8 cellular contexts compared by ENCODE assay signal in the genomic region with DNA sequence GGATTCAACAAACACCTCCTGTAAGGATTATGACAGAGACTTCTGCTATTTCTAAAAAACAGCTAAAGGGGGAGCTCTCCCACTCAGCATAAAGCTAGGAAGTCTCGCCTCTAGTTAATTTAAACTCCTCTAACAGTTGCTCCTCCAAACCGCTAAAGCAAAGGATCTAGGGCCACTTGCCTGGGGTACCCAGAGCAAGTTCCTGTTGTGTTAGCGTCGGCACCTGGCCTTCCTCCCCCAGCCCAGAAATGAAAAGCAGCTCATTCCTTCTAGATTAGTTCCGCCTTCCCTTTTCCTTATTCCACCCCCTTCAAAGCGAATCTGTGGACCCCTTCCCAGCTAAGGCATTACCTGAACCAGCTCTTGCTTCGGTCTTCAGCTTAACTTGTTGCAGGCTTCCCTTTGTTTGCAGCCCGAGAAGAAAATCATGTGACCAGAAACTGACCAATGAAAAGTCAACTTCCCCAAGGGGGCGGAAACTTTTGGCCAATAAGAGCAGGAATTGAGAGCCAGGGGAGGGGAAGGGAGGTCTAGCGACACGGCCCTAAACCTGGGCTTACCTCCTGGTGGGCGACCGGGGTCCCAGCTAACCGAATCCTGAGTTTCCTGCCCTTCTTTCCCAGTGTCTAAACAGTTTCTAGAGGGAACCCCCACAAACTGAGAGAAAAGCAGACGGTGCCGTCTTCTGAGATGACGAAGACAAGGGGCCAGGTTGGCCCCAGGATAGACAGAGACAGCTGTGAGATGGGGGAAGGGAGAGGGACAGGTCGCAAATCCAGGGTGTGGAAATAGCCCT. TPM values are rescaled to one million over a fixed set of nuclear protein-coding genes. Genes with fewer than 3 reads are reported as not detected.
A peak's percentile ranks its signal among the peaks of the same experiment; 100 is the strongest.
DNase-seq lines count a peak whose midpoint lies in the region; ATAC-seq and FAIRE-seq lines count a peak whose summit lies in the region.

Gene PBXIP1 (minus strand): TSS at position 382 of the 796 bp plus-strand sequence. CDS start 2,378 bp downstream, outside the sequence.

- WGBS in esophagus, 2 donors: 0 to 1% methylated on average over 18 of the region's 18 CpGs

- peak; percentile 74 for FAIRE-seq in RCC 7860 (lab: Jason Lieb, UNC)

- H3K27me3 ChIP-seq in esophagus (ENCODE audit: control insufficient read depth in 1 of 2, insufficient read depth in 2 of 2, low read length in 2 of 2): no peaks in the 10 kb centered on the region
- H3K27me3 ChIP-seq in mucosa of rectum (ENCODE audit: control insufficient read depth in 2 of 2, insufficient read depth in 2 of 2, low read length in 2 of 2): no peaks in the 10 kb centered on the region

- H3K4me3 ChIP-seq in esophagus (ENCODE audit: low read depth in 1 of 2, low read length in 2 of 2) (peak within 1 kb of the TSS; percentile 42 to 68), mucosa of rectum (ENCODE audit: low read length in 2 of 2) (peak within 1 kb of the TSS; percentile 89 to 96)

- peak; percentile 96 for DNase-seq in DMS 273 (lab: John Stamatoyannopoulos, UW; ENCODE audit: unreplicated experiment)
- peak; percentile 93 for DNase-seq in LHCN-M2 (ENCODE audit: low read depth)
- DNase-seq in RCC 7860 (ENCODE audit: low spot score): peak; percentile 75
- DNase-seq in activated T-cell treated with anti-CD3 and anti-CD28 coated beads, Interleukin-2, amount 50 U/mL, for 48 hours: peak; percentile 85 to 88
- DNase-seq in stimulated activated CD8-positive, alpha-beta memory T cell treated with anti-CD3 and anti-CD28 coated beads, Interleukin-7, amount 100 ng/mL, for 24 hours (ENCODE audit: low read depth): peak; percentile 54

- peak within 1 kb of the TSS; percentile 54 to 67 for H3K9ac ChIP-seq in mucosa of rectum (ENCODE audit: low read depth in 1 of 2, low read length in 2 of 2)

- peak; percentile 60 for ATAC-seq in GM21723 (IDR thresholded peaks at IDR 0.05; ENCODE audit: unreplicated experiment)

- peaks cover 8 to 14% of the 10 kb centered on the region in 2 donors for H3K4me1 ChIP-seq in esophagus (ENCODE audit: control insufficient read depth in 2 of 2, insufficient read depth in 2 of 2, low read length in 1 of 2)
- peaks cover 30 to 39% of the 10 kb centered on the region in 2 donors for H3K4me1 ChIP-seq in mucosa of rectum (ENCODE audit: control insufficient read depth in 2 of 2, insufficient read depth in 2 of 2, low read length in 2 of 2)

- H3K27ac ChIP-seq in esophagus (ENCODE audit: low read depth in 2 of 2, low read length in 1 of 2) (peak within 1 kb of the TSS; percentile 76 to 91), mucosa of rectum (ENCODE audit: low read depth in 2 of 2, low read length in 2 of 2) (peak within 1 kb of the TSS; percentile 72 to 88)

- H3K9me3 ChIP-seq in esophagus (ENCODE audit: control insufficient read depth in 2 of 2, insufficient read depth in 1 of 2, low read depth in 1 of 2, low read length in 1 of 2): no peaks in the 10 kb centered on the region
- H3K9me3 ChIP-seq in mucosa of rectum (ENCODE audit: control insufficient read depth in 2 of 2, low read length in 2 of 2): no peaks in the 10 kb centered on the region

- peaks cover 3 to 17% of the 10 kb centered on the region in 2 donors for H3K36me3 ChIP-seq in esophagus (ENCODE audit: control insufficient read depth in 2 of 2, insufficient read depth in 2 of 2, low read length in 1 of 2)
- peaks cover 7 to 18% of the 10 kb centered on the region in 2 donors for H3K36me3 ChIP-seq in mucosa of rectum (ENCODE audit: control insufficient read depth in 2 of 2, insufficient read depth in 2 of 2, low read length in 2 of 2)

RNA-seq across cellular contexts. Expression of gene PBXIP1, which starts in this region (rescaled TPM):
- 94.5 and 141 TPM in 2 replicates for total RNA-seq in LHCN-M2 (2014; rRNA removed)
- 60.8 TPM for polyA plus RNA-seq in LHCN-M2 (2012)
- polyA plus RNA-seq in esophagus: 10 to 100 TPM; 18.3 to 25.7 TPM

Comparison
In these comparisons a context has a peak if more than half of its experiments do, and no peak if none do; other contexts are left out.
1. Peak in every context shown above with its lines: DNase-seq, ATAC-seq, H3K4me3 ChIP-seq and H3K27ac ChIP-seq.